9 cellular contexts compared by ENCODE assay signal in genomic region chr5:12695651-12696050, GRCh38.
"Had no signal": no experiment of that assay in that cellular context is flagged by ENCODE, and none has a peak within 500 bp of the region (broad histone marks: within the 10 kb centered on the region; RNA-seq: fewer than 3 reads in every experiment).

No MANE protein-coding gene starts in this region.

- H3K27ac ChIP-seq: HL-60, KMS-11 had no signal

- H3K4me3 ChIP-seq: K562 had no signal

- FAIRE-seq: HepG2, HTR-8/SVneo, K562 had no signal

- DNase-seq: IMR-90, Karpas-422, KBM-7, KG1 had no signal

- H3K4me2 ChIP-seq: KMS-11 had no signal

- ATAC-seq: HepG2, K562 had no signal

- H3K9ac ChIP-seq: KMS-11 had no signal
